Comparison of ENCODE assay signal across 9 cellular contexts in genomic region chr15:89197503-89197971, GRCh38. TPM values are rescaled to one million over a fixed set of nuclear protein-coding genes. Genes with fewer than 3 reads are reported as not detected.
DNase-seq lines count a peak whose midpoint lies in the region; ATAC-seq lines count a peak whose summit lies in the region.
"Had no signal": no experiment of that assay in that cellular context is flagged by ENCODE, and none has a peak within 500 bp of the region (broad histone marks: within the 10 kb centered on the region; RNA-seq: fewer than 3 reads in every experiment).

No MANE protein-coding gene starts in this region.

- H3K4me1 ChIP-seq in ACC112 (ENCODE audit: control insufficient read depth, insufficient read depth, low read length, unreplicated experiment) (peaks cover 37% of the 10 kb centered on the region), Karpas-422 (ENCODE audit: low read length) (peaks cover 20% of the 10 kb centered on the region), mesendoderm (ENCODE audit: control insufficient read depth, low read depth, low read length) (peaks cover 12% of the 10 kb centered on the region), aorta (ENCODE audit: control insufficient read depth in 1 of 2, insufficient read depth in 2 of 2, low read length in 2 of 2) (no peaks in the 10 kb centered on the region)

- peak overlapping the region; percentile 26 for H3K56ac ChIP-seq in mesendoderm (ENCODE audit: low read length)

- no peaks in the 10 kb centered on the region for H3K79me2 ChIP-seq in ACC112 (ENCODE audit: control insufficient read depth, insufficient read depth, low read length, unreplicated experiment)
- no peaks in the 10 kb centered on the region for H3K79me2 ChIP-seq in Karpas-422 (ENCODE audit: low read length)
- no peaks in the 10 kb centered on the region for H3K79me2 ChIP-seq in mesendoderm (ENCODE audit: control insufficient read depth, insufficient read depth, low read length)

- intact Hi-C loops in aorta (cut with DNase I): loop anchor here in 1 of 2 donors (10.0 kb wide), 1 partner anchor 573 kb away; the partner anchor contains the start of gene AEN

- no peak overlapping the region for H2AFZ ChIP-seq in ACC112 (ENCODE audit: low read length, unreplicated experiment)
- no peak overlapping the region for H2AFZ ChIP-seq in Karpas-422 (ENCODE audit: low read length)

- H3K4me3 ChIP-seq in ACC112 (ENCODE audit: low read depth, low read length): no peak overlapping the region
- H3K4me3 ChIP-seq in Karpas-422 (ENCODE audit: low read length): no peak overlapping the region
- no peak overlapping the region for H3K4me3 ChIP-seq in mesendoderm (ENCODE audit: low read length)
- no peak overlapping the region for H3K4me3 ChIP-seq in aorta (ENCODE audit: low read length in 2 of 2)

- H3K36me3 ChIP-seq in ACC112 (ENCODE audit: insufficient read depth, low read length) (peaks cover 8% of the 10 kb centered on the region; the same call in 1 of the 2 replicates), Karpas-422 (ENCODE audit: insufficient read depth, low read length) (no peaks in the 10 kb centered on the region), mesendoderm (ENCODE audit: control insufficient read depth, insufficient read depth, low read length) (no peaks in the 10 kb centered on the region), aorta (ENCODE audit: control insufficient read depth in 1 of 2, insufficient read depth in 2 of 2, low read length in 1 of 2) (peaks cover 8 to 9% of the 10 kb centered on the region in 2 donors)

- H3K23ac ChIP-seq in mesendoderm (ENCODE audit: low read length): no peak overlapping the region

- DNase-seq in Karpas-422: no peak
- DNase-seq in cerebellar cortex (ENCODE audit: low spot score): peak; percentile 30
- DNase-seq in mesendoderm: peak; percentile 75
- no peak for DNase-seq in AG08396 (ENCODE audit: low spot score)
- no peak for DNase-seq in aorta
- DNase-seq: left cardiac atrium had no signal

- no peak for ATAC-seq in HG03159 (IDR thresholded peaks at IDR 0.05; ENCODE audit: unreplicated experiment)
- no peak for ATAC-seq in aorta (ENCODE audit: low FRiP score)
- ATAC-seq in GM21825 (IDR thresholded peaks at IDR 0.05; ENCODE audit: unreplicated experiment): no peak

- H2BK120ac ChIP-seq in mesendoderm (ENCODE audit: low read depth, low read length): no peak overlapping the region

- no peak overlapping the region for H3K4ac ChIP-seq in mesendoderm (ENCODE audit: low read depth, low read length)

- H3K79me1 ChIP-seq in mesendoderm (ENCODE audit: low read length): no peaks in the 10 kb centered on the region

- no peak overlapping the region for H2BK15ac ChIP-seq in mesendoderm (replicated peaks; ENCODE audit: low read depth)

- H4K8ac ChIP-seq in mesendoderm (ENCODE audit: low read depth, low read length): no peak overlapping the region

- no peak overlapping the region for H4K5ac ChIP-seq in mesendoderm (ENCODE audit: low read length)

- H4K20me1 ChIP-seq in Karpas-422 (ENCODE audit: insufficient read depth, low read depth, low read length): no peaks in the 10 kb centered on the region

- no peaks in the 10 kb centered on the region for H3K9me3 ChIP-seq in Karpas-422 (ENCODE audit: low read length)
- no peaks in the 10 kb centered on the region for H3K9me3 ChIP-seq in aorta (ENCODE audit: control insufficient read depth, low read length)

- H3K9ac ChIP-seq in Karpas-422 (ENCODE audit: low read length) (no peak overlapping the region), mesendoderm (ENCODE audit: low read length) (no peak overlapping the region)

- no peaks in the 10 kb centered on the region for H3K9me2 ChIP-seq in Karpas-422 (replicated peaks; ENCODE audit: insufficient read depth, low read length)

- WGBS in mesendoderm (ENCODE audit: extremely low coverage, insufficient coverage, low lambda C conversion rate): no CpG with 5 or more reads among the region's 4 CpGs
- whole genome bisulfite sequencing in aorta, 2 donors: 55 to 60% methylated on average over 4 of the region's 4 CpGs

- no peaks in the 10 kb centered on the region for H3K27me3 ChIP-seq in ACC112 (ENCODE audit: insufficient read depth, low read length)
- H3K27me3 ChIP-seq in Karpas-422 (ENCODE audit: low read length): no peaks in the 10 kb centered on the region
- H3K27me3 ChIP-seq in mesendoderm (ENCODE audit: insufficient read depth, low read length, poor library complexity): no peaks in the 10 kb centered on the region
- H3K27me3 ChIP-seq in aorta (ENCODE audit: control insufficient read depth in 1 of 2, insufficient read depth in 2 of 2, low read length in 1 of 2): no peaks in the 10 kb centered on the region

- no peak overlapping the region for H3K18ac ChIP-seq in mesendoderm (ENCODE audit: low read length)

- H3K27ac ChIP-seq in ACC112 (ENCODE audit: low read depth, low read length): peak overlapping the region; percentile 95; the same call in 1 of the 2 replicates
- peak overlapping the region; percentile 24; the same call in 1 of the 2 replicates for H3K27ac ChIP-seq in Karpas-422 (ENCODE audit: low read length)
- H3K27ac ChIP-seq in mesendoderm (ENCODE audit: low read depth, low read length): peak overlapping the region; percentile 4
- peak overlapping the region in 1 of 2 donors; percentile 30 for H3K27ac ChIP-seq in aorta (ENCODE audit: low read depth in 1 of 2, low read length in 2 of 2)

- H3K4me2 ChIP-seq in Karpas-422 (ENCODE audit: low read depth, low read length, poor library complexity, severe bottlenecking) (peak overlapping the region; percentile 36), mesendoderm (ENCODE audit: low read length) (no peak overlapping the region)

- no peak overlapping the region for H2AK5ac ChIP-seq in mesendoderm (ENCODE audit: low read length)

- no peak overlapping the region for H2BK5ac ChIP-seq in mesendoderm (ENCODE audit: low read length)

RNA-seq across cellular contexts. Expression of gene RLBP1, which starts 23.8 kb away (rescaled TPM):
- not detected in 2 replicates for total RNA-seq in Karpas-422 (2014; rRNA removed; shearing (Covaris generic); ENCODE audit: low replicate concordance)
- 0.06 TPM for polyA plus RNA-seq in mesendoderm (2013, experiment 1 of 2)
- polyA plus RNA-seq in mesendoderm (2013, experiment 2 of 2): 0.06 TPM
- total RNA-seq in aorta: not detected
- polyA plus RNA-seq in aorta: not detected
- total RNA-seq: left cardiac atrium had no signal

RNA-seq across cellular contexts. Expression of gene FANCI, which starts 46.2 kb away (rescaled TPM):
- total RNA-seq in Karpas-422 (2014; rRNA removed; shearing (Covaris generic); ENCODE audit: low replicate concordance): 44.3 and 60.3 TPM in 2 replicates
- 45.2 TPM for polyA plus RNA-seq in mesendoderm (2013, experiment 1 of 2)
- polyA plus RNA-seq in mesendoderm (2013, experiment 2 of 2): 45.9 TPM
- total RNA-seq in aorta: 1 to 10 TPM; 6.2 to 9.1 TPM
- polyA plus RNA-seq in aorta: 1 to 10 TPM; 1.3 to 3.8 TPM

Comparison
In these comparisons a context has a peak if more than half of its experiments do, and no peak if none do; other contexts are left out.
1. DNase-seq: peak in cerebellar cortex (single experiment) and mesendoderm (single experiment); none in Karpas-422 (single experiment), AG08396 (single experiment) and aorta (0 of 2).